ENCODE assay signal across 34 cellular contexts in genomic region chr18:31493941-31494340, GRCh38. TPM values are rescaled to one million over a fixed set of nuclear protein-coding genes. Genes with fewer than 3 reads are reported as not detected.
"Had no signal": no experiment of that assay in that cellular context is flagged by ENCODE, and none has a peak within 500 bp of the region (broad histone marks: within the 10 kb centered on the region; RNA-seq: fewer than 3 reads in every experiment).

No MANE protein-coding gene starts in this region.

- H3K4me3 Mint-ChIP-seq: activated B cell treated with CpG ODN at 0.5 μM for 24 hours; activated CD4-positive, alpha-beta memory T cell treated with anti-CD3 and anti-CD28 coated beads for 36 hours; activated CD4-positive, alpha-beta T cell treated with anti-CD3 and anti-CD28 coated beads, Interleukin-2, amount 10 ng/mL, durations not matched to agents 24 days and 14 days; activated CD8-positive, alpha-beta T cell treated with anti-CD3 and anti-CD28 coated beads for 36 hours; activated naive CD4-positive, alpha-beta T cell treated with anti-CD3 and anti-CD28 coated beads, Interleukin-2, amount 10 ng/mL, durations not matched to agents 7 days and 5 days; activated naive CD4-positive, alpha-beta T cell treated with anti-CD3 and anti-CD28 coated beads, Interleukin-2, amount 50 U/mL, for 24 hours; activated naive CD8-positive, alpha-beta T cell; activated naive CD8-positive, alpha-beta T cell treated with anti-CD3 and anti-CD28 coated beads, Interleukin-2, amount 10 ng/mL, durations not matched to agents 7 days and 5 days; activated naive CD8-positive, alpha-beta T cell treated with anti-CD3 and anti-CD28 coated beads, Interleukin-2, amount 50 U/mL, for 24 hours; activated T-cell treated with anti-CD3 and anti-CD28 coated beads, Interleukin-2, amount 50 U/mL, for 24 hours; T-helper 1 cell treated with Interleukin-12 subunit alpha and Interleukin-12 subunit beta and Interleukin-4 antibody, amounts not matched to agents 30 μg/mL and 1 μg/mL, for 36 hours; T-helper 2 cell treated with Interferon-gamma antibody and Interleukin-4, amounts not matched to agents 5 μg/mL and 100 μg/mL, for 36 hours had no signal

- DNase-seq: activated B cell treated with CpG ODN at 0.5 μM for 24 hours; activated CD4-positive, alpha-beta memory T cell treated with anti-CD3 and anti-CD28 coated beads for 36 hours; activated CD4-positive, alpha-beta T cell treated with anti-CD3 and anti-CD28 coated beads for 4 hours; activated CD4-positive, alpha-beta T cell treated with anti-CD3 and anti-CD28 coated beads, Interleukin-2, amount 10 ng/mL, durations not matched to agents 24 days and 14 days; activated CD4-positive, alpha-beta T cell treated with anti-CD3 and anti-CD28 coated beads, Interleukin-2, amount 50 U/mL, for 1 hour; activated CD4-positive, alpha-beta T cell treated with anti-CD3 and anti-CD28 coated beads, Interleukin-2, amount 50 U/mL, for 4 hours; activated CD4-positive, CD25-positive, alpha-beta regulatory T cell treated with anti-CD3 and anti-CD28 coated beads, Interleukin-2, amount 50 U/mL, for 72 hours; activated CD8-positive, alpha-beta memory T cell treated with anti-CD3 and anti-CD28 coated beads, Interleukin-2, amount 50 U/mL, for 48 hours; activated CD8-positive, alpha-beta T cell treated with anti-CD3 and anti-CD28 coated beads for 36 hours; activated effector memory CD4-positive, alpha-beta T cell treated with Interleukin-2 at 50 U/mL for 16 hours; activated gamma-delta T cell; activated naive CD4-positive, alpha-beta T cell treated with anti-CD3 and anti-CD28 coated beads, Interleukin-2, amount 10 ng/mL, durations not matched to agents 7 days and 5 days; activated naive CD4-positive, alpha-beta T cell treated with Interleukin-2 at 50 U/mL for 16 hours; activated naive CD8-positive, alpha-beta T cell treated with anti-CD3 and anti-CD28 coated beads, Interleukin-2, amount 10 ng/mL, durations not matched to agents 7 days and 5 days; activated naive CD8-positive, alpha-beta T cell treated with anti-CD3 and anti-CD28 coated beads, Interleukin-2, amount 50 U/mL, for 24 hours; activated T-cell treated with anti-CD3 and anti-CD28 coated beads, Interleukin-2, amount 50 U/mL, for 24 hours; activated T-cell treated with anti-CD3 and anti-CD28 coated beads, Interleukin-2, amount 50 U/mL, for 48 hours; amygdala; anterior cingulate cortex; central memory CD4-positive, alpha-beta T cell; T-helper 1 cell; T-helper 2 cell; T-helper 9 cell had no signal

- H3K36me3 ChIP-seq: ascending aorta had no signal

- H3K27me3 Mint-ChIP-seq: brain had no signal

- H3K4me3 ChIP-seq: ascending aorta had no signal

- ATAC-seq: activated CD8-positive, alpha-beta T cell treated with anti-CD3 and anti-CD28 coated beads for 36 hours; activated naive CD8-positive, alpha-beta T cell treated with anti-CD3 and anti-CD28 coated beads, Interleukin-2, amount 50 U/mL, for 24 hours had no signal

- H3K36me3 Mint-ChIP-seq: activated CD4-positive, alpha-beta memory T cell treated with anti-CD3 and anti-CD28 coated beads for 36 hours; activated naive CD4-positive, alpha-beta T cell treated with anti-CD3 and anti-CD28 coated beads, Interleukin-2, amount 10 ng/mL, durations not matched to agents 7 days and 5 days; activated naive CD4-positive, alpha-beta T cell treated with anti-CD3 and anti-CD28 coated beads, Interleukin-2, amount 50 U/mL, for 24 hours; activated naive CD8-positive, alpha-beta T cell; activated naive CD8-positive, alpha-beta T cell treated with anti-CD3 and anti-CD28 coated beads, Interleukin-2, amount 10 ng/mL, durations not matched to agents 7 days and 5 days; brain had no signal

- H3K27ac Mint-ChIP-seq: activated B cell treated with CpG ODN at 0.5 μM for 24 hours; activated CD4-positive, alpha-beta memory T cell treated with anti-CD3 and anti-CD28 coated beads for 36 hours; activated CD4-positive, alpha-beta T cell treated with anti-CD3 and anti-CD28 coated beads, Interleukin-2, amount 10 ng/mL, durations not matched to agents 24 days and 14 days; activated CD8-positive, alpha-beta T cell treated with anti-CD3 and anti-CD28 coated beads for 36 hours; activated naive CD4-positive, alpha-beta T cell treated with anti-CD3 and anti-CD28 coated beads, Interleukin-2, amount 10 ng/mL, durations not matched to agents 7 days and 5 days; activated naive CD4-positive, alpha-beta T cell treated with anti-CD3 and anti-CD28 coated beads, Interleukin-2, amount 50 U/mL, for 24 hours; activated naive CD8-positive, alpha-beta T cell; activated naive CD8-positive, alpha-beta T cell treated with anti-CD3 and anti-CD28 coated beads, Interleukin-2, amount 10 ng/mL, durations not matched to agents 7 days and 5 days; activated naive CD8-positive, alpha-beta T cell treated with anti-CD3 and anti-CD28 coated beads, Interleukin-2, amount 50 U/mL, for 24 hours; activated T-cell treated with anti-CD3 and anti-CD28 coated beads, Interleukin-2, amount 50 U/mL, for 24 hours; activated T-helper 2 cell treated with anti-CD3 and anti-CD28 coated beads, Interferon-gamma antibody, Interleukin-2, Interleukin-4, amounts not matched to agents 10 μg/mL and 5 μg/mL and 100 μg/mL, durations not matched to agents 14 hours and 24 hours and 36 hours; brain; T-helper 1 cell treated with Interleukin-12 subunit alpha and Interleukin-12 subunit beta and Interleukin-4 antibody, amounts not matched to agents 30 μg/mL and 1 μg/mL, for 36 hours; T-helper 2 cell treated with Interferon-gamma antibody and Interleukin-4, amounts not matched to agents 5 μg/mL and 100 μg/mL, for 36 hours had no signal

- FAIRE-seq: TTC549 had no signal

- H3K27me3 ChIP-seq: ascending aorta had no signal

- H3K9me3 Mint-ChIP-seq: activated B cell treated with CpG ODN at 0.5 μM for 24 hours; activated CD4-positive, alpha-beta memory T cell treated with anti-CD3 and anti-CD28 coated beads for 36 hours; activated CD4-positive, alpha-beta T cell treated with anti-CD3 and anti-CD28 coated beads, Interleukin-2, amount 10 ng/mL, durations not matched to agents 24 days and 14 days; activated CD8-positive, alpha-beta T cell treated with anti-CD3 and anti-CD28 coated beads for 36 hours; activated naive CD4-positive, alpha-beta T cell treated with anti-CD3 and anti-CD28 coated beads, Interleukin-2, amount 10 ng/mL, durations not matched to agents 7 days and 5 days; activated naive CD4-positive, alpha-beta T cell treated with anti-CD3 and anti-CD28 coated beads, Interleukin-2, amount 50 U/mL, for 24 hours; activated naive CD8-positive, alpha-beta T cell treated with anti-CD3 and anti-CD28 coated beads, Interleukin-2, amount 10 ng/mL, durations not matched to agents 7 days and 5 days; activated naive CD8-positive, alpha-beta T cell treated with anti-CD3 and anti-CD28 coated beads, Interleukin-2, amount 50 U/mL, for 24 hours; activated T-cell treated with anti-CD3 and anti-CD28 coated beads, Interleukin-2, amount 50 U/mL, for 24 hours; activated T-helper 2 cell treated with anti-CD3 and anti-CD28 coated beads, Interferon-gamma antibody, Interleukin-2, Interleukin-4, amounts not matched to agents 10 μg/mL and 5 μg/mL and 100 μg/mL, durations not matched to agents 14 hours and 24 hours and 36 hours; T-helper 1 cell treated with Interleukin-12 subunit alpha and Interleukin-12 subunit beta and Interleukin-4 antibody, amounts not matched to agents 30 μg/mL and 1 μg/mL, for 36 hours; T-helper 2 cell treated with Interferon-gamma antibody and Interleukin-4, amounts not matched to agents 5 μg/mL and 100 μg/mL, for 36 hours had no signal

RNA-seq across cellular contexts. Expression of gene DSG2, which starts 4.0 kb away (rescaled TPM):
- total RNA-seq: activated B cell treated with CpG ODN at 0.5 μM for 24 hours had no signal

RNA-seq across cellular contexts. Expression of gene DSG3, which starts 46.4 kb away (rescaled TPM):
- total RNA-seq: activated B cell treated with CpG ODN at 0.5 μM for 24 hours; activated CD4-positive, alpha-beta memory T cell treated with anti-CD3 and anti-CD28 coated beads for 36 hours; activated CD4-positive, alpha-beta T cell treated with anti-CD3 and anti-CD28 coated beads, Interleukin-2, amount 10 ng/mL, durations not matched to agents 24 days and 14 days; activated CD8-positive, alpha-beta memory T cell treated with anti-CD3 and anti-CD28 coated beads for 36 hours; activated CD8-positive, alpha-beta T cell treated with anti-CD3 and anti-CD28 coated beads for 36 hours; activated naive CD8-positive, alpha-beta T cell treated with anti-CD3 and anti-CD28 coated beads, Interleukin-2, amount 10 ng/mL, durations not matched to agents 7 days and 5 days; activated T-helper 2 cell treated with anti-CD3 and anti-CD28 coated beads, Interferon-gamma antibody, Interleukin-2, Interleukin-4, amounts not matched to agents 10 μg/mL and 5 μg/mL and 100 μg/mL, durations not matched to agents 14 hours and 24 hours and 36 hours; ascending aorta; cardiac septum; cerebellum had no signal
